ENCODE assay signal across 1 cellular context in genomic region chr3:49906004-49906860, GRCh38.
TF ChIP-seq lines count a peak whose summit lies in the region.

No MANE protein-coding gene starts in this region.

TF ChIP-seq in GM23338, 12 proteins besides CTCF, POLR2A, EP300 and RAD21:
- TF ChIP-seq ZNF462 (CRISPR knock-in tag; IDR thresholded peaks at IDR 0.05) (peak; percentile 65; the same call in 1 of the 2 replicates), CREB1 (CRISPR knock-in tag; IDR thresholded peaks at IDR 0.05; ENCODE audit: low read depth) (no peak), POLR2AphosphoS5 (IDR thresholded peaks at IDR 0.05; ENCODE audit: low read depth) (no peak), ETS1 (IDR thresholded peaks at IDR 0.05) (no peak), NANOG (IDR thresholded peaks at IDR 0.05; ENCODE audit: borderline replicate concordance) (no peak), EZH2 (IDR thresholded peaks at IDR 0.05; ENCODE audit: low read depth, unreplicated experiment) (no peak)
